ENCODE assay signal across 20 cellular contexts in the genomic region with DNA sequence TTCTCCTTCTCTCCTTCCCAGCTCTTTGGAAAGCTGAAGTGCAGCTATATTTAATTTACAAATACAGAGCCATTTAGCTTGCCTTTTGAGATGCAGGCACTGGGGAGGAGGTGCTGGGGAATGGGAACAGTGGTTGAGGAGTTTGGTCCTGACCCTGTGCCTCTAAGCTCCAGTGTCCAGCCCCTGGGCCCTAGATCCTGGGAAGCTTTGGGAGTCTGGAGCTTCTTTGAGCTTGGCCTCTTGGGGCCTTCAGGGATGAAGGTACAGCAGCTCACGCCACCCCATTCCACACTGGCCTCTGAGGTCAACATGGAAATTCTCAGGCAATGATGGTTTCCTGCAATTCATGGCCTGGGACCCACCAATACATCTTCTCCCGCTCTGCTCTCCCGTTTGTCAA.
A peak's percentile ranks its signal among the peaks of the same experiment; 100 is the strongest.
DNase-seq lines count a peak whose midpoint lies in the region; ATAC-seq, FAIRE-seq and TF ChIP-seq lines count a peak whose summit lies in the region.
"Had no signal": no experiment of that assay in that cellular context is flagged by ENCODE, and none has a peak within 500 bp of the region (broad histone marks: within the 10 kb centered on the region; RNA-seq: fewer than 3 reads in every experiment).

No MANE protein-coding gene starts in this region.

- no peaks in the 10 kb centered on the region for H3K79me2 ChIP-seq in GM23338 (replicated peaks; ENCODE audit: insufficient read depth)
- H3K79me2 ChIP-seq in astrocyte (ENCODE audit: insufficient read depth, low read length), result no peaks in the 10 kb centered on the region

- no peaks in the 10 kb centered on the region for H3F3A ChIP-seq in GM23338 (replicated peaks; ENCODE audit: low read depth)

- H3K27ac ChIP-seq in GM23338 (ENCODE audit: low read depth) (no peak overlapping the region), astrocyte (ENCODE audit: low read depth, low read length) (no peak overlapping the region), esophagus squamous epithelium (peak overlapping the region; percentile 15 to 76 (median 60))
- H3K27ac ChIP-seq: PC-9 had no signal

- H3K27me3 ChIP-seq in GM23338 (ENCODE audit: insufficient read depth) (no peaks in the 10 kb centered on the region), astrocyte (ENCODE audit: insufficient read depth, low read length) (peaks cover 3% of the 10 kb centered on the region), esophagus squamous epithelium (no peaks in the 10 kb centered on the region), skeletal muscle satellite cell (ENCODE audit: control insufficient read depth, insufficient read depth, low read length) (peaks cover 15% of the 10 kb centered on the region)

- 57 to 59% methylated on average over 3 of the region's 3 CpGs for WGBS in esophagus squamous epithelium, 2 donors

- H3K9me2 ChIP-seq in GM23338 (ENCODE audit: insufficient read depth), result peaks cover 5% of the 10 kb centered on the region; the same call in 1 of the 2 replicates
- H3K9me2 ChIP-seq: SK-N-SH had no signal

- H3K36me3 ChIP-seq in GM23338 (ENCODE audit: insufficient read depth) (no peaks in the 10 kb centered on the region), astrocyte (ENCODE audit: insufficient read depth, low read length) (no peaks in the 10 kb centered on the region), esophagus squamous epithelium (no peaks in the 10 kb centered on the region), skeletal muscle satellite cell (ENCODE audit: insufficient read depth, low read length) (no peaks in the 10 kb centered on the region)

- CTCF ChIA-PET in activated naive CD4-positive, alpha-beta T cell treated with anti-CD3 and anti-CD28 coated beads, Interleukin-2, amount 10 ng/mL, durations not matched to agents 7 days and 5 days (lab: Charles Lee), result no interaction called here

- H3K4me3 ChIP-seq in GM23338, result no peak overlapping the region
- H3K4me3 ChIP-seq in astrocyte (ENCODE audit: insufficient read depth, low read depth, low read length), result no peak overlapping the region
- no peak overlapping the region for H3K4me3 ChIP-seq in esophagus squamous epithelium
- H3K4me3 ChIP-seq in skeletal muscle satellite cell (ENCODE audit: low read length), result no peak overlapping the region
- H3K4me3 ChIP-seq: K562, PC-9 had no signal

- H3K4me2 ChIP-seq in GM23338 (0 out of 2 replicates have a peak overlapping the region, but pooled peaks have one; percentile 5), astrocyte (ENCODE audit: low read length) (peak overlapping the region; percentile 52), skeletal muscle satellite cell (ENCODE audit: low read length) (peak overlapping the region; percentile 40)
- H3K4me2 ChIP-seq: PC-9, SK-N-SH had no signal

- intact Hi-C loops in esophagus squamous epithelium (cut with DNase I), result no loop called here

- H4K20me1 ChIP-seq in GM23338 (replicated peaks; ENCODE audit: insufficient read depth) (no peaks in the 10 kb centered on the region), astrocyte (ENCODE audit: insufficient read depth, low read length) (no peaks in the 10 kb centered on the region)

- H3K4me3 Mint-ChIP-seq in GM23338 (no peak overlapping the region), astrocyte (ENCODE audit: unreplicated experiment) (no peak overlapping the region)
- no peak overlapping the region for H3K4me3 Mint-ChIP-seq in activated naive CD4-positive, alpha-beta T cell treated with anti-CD3 and anti-CD28 coated beads, Interleukin-2, amount 10 ng/mL, durations not matched to agents 7 days and 5 days
- H3K4me3 Mint-ChIP-seq: CD4-positive, alpha-beta memory T cell had no signal

- H3K9me3 ChIP-seq in astrocyte (ENCODE audit: insufficient read depth, low read depth, low read length) (no peaks in the 10 kb centered on the region), esophagus squamous epithelium (no peaks in the 10 kb centered on the region), skeletal muscle satellite cell (replicated peaks; ENCODE audit: low read length) (no peaks in the 10 kb centered on the region)
- H3K9me3 ChIP-seq: Caco-2, SK-N-SH had no signal

- no peak for TF ChIP-seq POLR2A in esophagus squamous epithelium (IDR thresholded peaks at IDR 0.05)
- no peak for TF ChIP-seq POLR2A in GM12892 (IDR thresholded peaks at IDR 0.05; ENCODE audit: low read depth, low read length)

- peaks cover 17% of the 10 kb centered on the region for H3K36me3 Mint-ChIP-seq in GM23338 (ENCODE audit: low read depth)
- peaks cover 21% of the 10 kb centered on the region for H3K36me3 Mint-ChIP-seq in astrocyte (ENCODE audit: low read depth, unreplicated experiment)
- no peaks in the 10 kb centered on the region for H3K36me3 Mint-ChIP-seq in activated naive CD4-positive, alpha-beta T cell treated with anti-CD3 and anti-CD28 coated beads, Interleukin-2, amount 10 ng/mL, durations not matched to agents 7 days and 5 days
- H3K36me3 Mint-ChIP-seq: CD4-positive, alpha-beta memory T cell had no signal

- FAIRE-seq in astrocyte (lab: Jason Lieb, UNC) (no peak), GM12892 (lab: Jason Lieb, UNC) (no peak)
- FAIRE-seq: K562 had no signal

- H3K4me1 Mint-ChIP-seq in GM23338 (peaks cover 34% of the 10 kb centered on the region), astrocyte (ENCODE audit: low read depth, unreplicated experiment) (peaks cover 3% of the 10 kb centered on the region)
- H3K4me1 Mint-ChIP-seq in activated naive CD4-positive, alpha-beta T cell treated with anti-CD3 and anti-CD28 coated beads, Interleukin-2, amount 10 ng/mL, durations not matched to agents 7 days and 5 days, result no peaks in the 10 kb centered on the region
- H3K4me1 Mint-ChIP-seq: CD4-positive, alpha-beta memory T cell had no signal

- no peak for DNase-seq in GM23338 (ENCODE audit: low spot score)
- no peak for DNase-seq in astrocyte (ENCODE audit: low read depth)
- DNase-seq in esophagus squamous epithelium (lab: John Stamatoyannopoulos, UW), result no peak
- no peak for DNase-seq in iPS-NIHi7 (ENCODE audit: extremely low spot score)
- no peak for DNase-seq in GM12892 (ENCODE audit: insufficient read length)
- DNase-seq in activated naive CD4-positive, alpha-beta T cell treated with anti-CD3 and anti-CD28 coated beads, Interleukin-2, amount 10 ng/mL, durations not matched to agents 7 days and 5 days, result no peak
- DNase-seq: Caco-2; CD4-positive, alpha-beta memory T cell; DMS79 treated with DMSO at 0.1 percent for 48 hours; MM.1S; NCI-H1092; NCI-H1436; NCI-H1930; NCI-H2227 treated with DMSO at 0.1 percent for 48 hours; NCI-H510A; PC-9; SHP77 treated with DMSO at 0.1 percent for 48 hours; SK-N-SH had no signal

- H3K27ac Mint-ChIP-seq in GM23338 (peak overlapping the region; percentile 69; the same call in 1 of the 2 replicates), astrocyte (ENCODE audit: unreplicated experiment) (no peak overlapping the region)
- H3K27ac Mint-ChIP-seq in activated naive CD4-positive, alpha-beta T cell treated with anti-CD3 and anti-CD28 coated beads, Interleukin-2, amount 10 ng/mL, durations not matched to agents 7 days and 5 days, result no peak overlapping the region
- H3K27ac Mint-ChIP-seq: CD4-positive, alpha-beta memory T cell had no signal

- H3K9me3 Mint-ChIP-seq in GM23338 (peaks cover 3% of the 10 kb centered on the region; the same call in 2 of the 3 replicates), astrocyte (ENCODE audit: unreplicated experiment) (peaks cover 8% of the 10 kb centered on the region)
- H3K9me3 Mint-ChIP-seq in activated naive CD4-positive, alpha-beta T cell treated with anti-CD3 and anti-CD28 coated beads, Interleukin-2, amount 10 ng/mL, durations not matched to agents 7 days and 5 days, result no peaks in the 10 kb centered on the region
- H3K9me3 Mint-ChIP-seq: CD4-positive, alpha-beta memory T cell had no signal

- no peak for TF ChIP-seq CTCF in GM23338 (conservative IDR thresholded peaks at IDR 0.05; ENCODE audit: low read depth in 2 of 2)
- no peak for TF ChIP-seq CTCF in astrocyte (IDR thresholded peaks at IDR 0.05; ENCODE audit: insufficient read depth, low read depth, low read length)
- TF ChIP-seq CTCF in esophagus squamous epithelium (IDR thresholded peaks at IDR 0.05), result no peak

- H3K27me3 Mint-ChIP-seq in GM23338 (ENCODE audit: insufficient read depth, low read depth, poor library complexity) (peaks cover 3% of the 10 kb centered on the region), astrocyte (ENCODE audit: low read depth, unreplicated experiment) (peaks cover 44% of the 10 kb centered on the region)
- H3K27me3 Mint-ChIP-seq in activated naive CD4-positive, alpha-beta T cell treated with anti-CD3 and anti-CD28 coated beads, Interleukin-2, amount 10 ng/mL, durations not matched to agents 7 days and 5 days, result peaks cover 9% of the 10 kb centered on the region

- H3K9ac ChIP-seq in astrocyte (ENCODE audit: low read length) (no peak overlapping the region), skeletal muscle satellite cell (ENCODE audit: low read depth, low read length) (no peak overlapping the region)
- H3K9ac ChIP-seq: SK-N-SH had no signal

- H3K4me1 ChIP-seq in GM23338 (ENCODE audit: insufficient read depth), result peaks cover 18% of the 10 kb centered on the region; the same call in 1 of the 2 replicates
- H3K4me1 ChIP-seq in astrocyte (ENCODE audit: insufficient read depth, low read length), result no peaks in the 10 kb centered on the region
- H3K4me1 ChIP-seq in esophagus squamous epithelium, result peaks cover 9 to 53% (median 24%) of the 10 kb centered on the region in 3 donors
- peaks cover 9% of the 10 kb centered on the region for H3K4me1 ChIP-seq in skeletal muscle satellite cell (ENCODE audit: control insufficient read depth, insufficient read depth, low read length)
- H3K4me1 ChIP-seq: Caco-2 had no signal

- no peak for ATAC-seq in GM23338
- ATAC-seq: K562 had no signal

- H2AFZ ChIP-seq in GM23338, result no peak overlapping the region
- no peak overlapping the region for H2AFZ ChIP-seq in astrocyte (ENCODE audit: low read depth, low read length)
- H2AFZ ChIP-seq: PC-9 had no signal

Comparison
In these comparisons a context has a peak if more than half of its experiments do, and no peak if none do; other contexts are left out.
1. H3K27ac ChIP-seq: peak in esophagus squamous epithelium (4 of 4); none in GM23338 (single experiment) and astrocyte (single experiment).
2. Peak in every context shown above with its lines, with median percentiles within 50 percentile points of each other: H3K4me2 ChIP-seq.